Comparison of ENCODE assay signal across 15 cellular contexts in genomic region chr2:160242863-160243552, GRCh38. TPM values are rescaled to one million over a fixed set of nuclear protein-coding genes. Genes with fewer than 3 reads are reported as not detected.
DNase-seq lines count a peak whose midpoint lies in the region; ATAC-seq and TF ChIP-seq lines count a peak whose summit lies in the region.
"Had no signal": no experiment of that assay in that cellular context is flagged by ENCODE, and none has a peak within 500 bp of the region (broad histone marks: within the 10 kb centered on the region; RNA-seq: fewer than 3 reads in every experiment).

No MANE protein-coding gene starts in this region.

- H3K27ac ChIP-seq in duodenal mucosa (ENCODE audit: low read depth, low read length), result peak overlapping the region; percentile 15

- H3K27me3 Mint-ChIP-seq in Calu3 (ENCODE audit: unreplicated experiment) (no peaks in the 10 kb centered on the region), nephron (ENCODE audit: low read depth) (no peaks in the 10 kb centered on the region)

- no peak overlapping the region for H3K9ac ChIP-seq in duodenal mucosa (ENCODE audit: low read depth in 1 of 2, low read length in 2 of 2)

- no TSS peak for BruUV-seq in Calu3 (replicated peaks; lab: Mats Ljungman, UMichigan)

- no peaks in the 10 kb centered on the region for H3K27me3 ChIP-seq in duodenal mucosa (ENCODE audit: control insufficient read depth in 1 of 2, insufficient read depth in 2 of 2, low read length in 2 of 2)

- TF ChIP-seq CTCF in Calu3 (IDR thresholded peaks at IDR 0.05; ENCODE audit: unreplicated experiment), result no peak
- TF ChIP-seq CTCF in nephron (IDR thresholded peaks at IDR 0.05; ENCODE audit: unreplicated experiment in 3 of 3), result no peak

- H3K9me3 Mint-ChIP-seq in Calu3 (ENCODE audit: low read depth, unreplicated experiment) (peaks cover 2% of the 10 kb centered on the region), nephron (no peaks in the 10 kb centered on the region)
- H3K9me3 Mint-ChIP-seq: activated naive CD4-positive, alpha-beta T cell treated with anti-CD3 and anti-CD28 coated beads for 36 hours; immature natural killer cell had no signal

- no peaks in the 10 kb centered on the region for H3K36me3 ChIP-seq in duodenal mucosa (ENCODE audit: control insufficient read depth in 1 of 2, insufficient read depth in 2 of 2, low read length in 2 of 2)

- no peak for DNase-seq in Calu3
- peak; percentile 74 for DNase-seq in NCI-H82 (lab: John Stamatoyannopoulos, UW)
- no peak for DNase-seq in mucosa of gallbladder (ENCODE audit: low spot score)
- no peak for DNase-seq in medulla oblongata (ENCODE audit: extremely low spot score)
- no peak for DNase-seq in NCI-H2081 (lab: John Stamatoyannopoulos, UW)
- DNase-seq: activated CD8-positive, alpha-beta memory T cell treated with anti-CD3 and anti-CD28 coated beads, Interleukin-2, amount 50 U/mL, for 4 hours; activated naive CD4-positive, alpha-beta T cell treated with anti-CD3 and anti-CD28 coated beads for 36 hours; immature natural killer cell; NCI-H1417 treated with DMSO at 0.1 percent for 48 hours; RPMI8226; T-helper 17 cell had no signal

- ATAC-seq in HG02798 (IDR thresholded peaks at IDR 0.05; ENCODE audit: poor library complexity, unreplicated experiment), result no peak
- ATAC-seq: activated CD4-positive, CD25-positive, alpha-beta regulatory T cell treated with anti-CD3 and anti-CD28 coated beads, Interleukin-2, amount 50 U/mL, for 24 hours; T-helper 17 cell had no signal

- intact Hi-C loops in Calu3 (cut with micrococcal nuclease; ENCODE audit: unreplicated experiment), result loop anchor here (5.0 kb wide), 1 partner anchor 36 kb away; no protein-coding TSS in a partner anchor

- H3K4me1 ChIP-seq in duodenal mucosa (ENCODE audit: control insufficient read depth in 1 of 2, insufficient read depth in 2 of 2, low read length in 2 of 2), result peaks cover 19 to 28% of the 10 kb centered on the region in 2 donors

- H3K4me3 Mint-ChIP-seq in Calu3 (ENCODE audit: low read depth, unreplicated experiment) (no peak overlapping the region), nephron (peak overlapping the region in 1 of 3 experiments; percentile 50)
- H3K4me3 Mint-ChIP-seq: activated naive CD4-positive, alpha-beta T cell treated with anti-CD3 and anti-CD28 coated beads for 36 hours; immature natural killer cell; T-helper 17 cell had no signal

- H3K4me1 Mint-ChIP-seq in Calu3 (ENCODE audit: low read depth, unreplicated experiment) (peaks cover 76% of the 10 kb centered on the region), nephron (peaks cover 94% of the 10 kb centered on the region)
- H3K4me1 Mint-ChIP-seq: immature natural killer cell, T-helper 17 cell had no signal

- CTCF ChIA-PET in Calu3 (lab: Charles Lee), result no interaction called here

- H3K36me3 Mint-ChIP-seq in Calu3 (ENCODE audit: insufficient read depth, unreplicated experiment), result peaks cover 17% of the 10 kb centered on the region
- no peaks in the 10 kb centered on the region for H3K36me3 Mint-ChIP-seq in nephron (ENCODE audit: low read depth)
- H3K36me3 Mint-ChIP-seq: immature natural killer cell had no signal

- no peaks in the 10 kb centered on the region for H3K9me3 ChIP-seq in duodenal mucosa (ENCODE audit: control insufficient read depth in 1 of 2, low read length in 2 of 2)

- H3K4me3 ChIP-seq in duodenal mucosa (ENCODE audit: low read depth in 1 of 2, low read length in 2 of 2), result no peak overlapping the region

- peak overlapping the region; percentile 93 for H3K27ac Mint-ChIP-seq in Calu3 (ENCODE audit: unreplicated experiment)
- H3K27ac Mint-ChIP-seq in nephron, result peak overlapping the region; percentile 52 to 88 (median 77)
- H3K27ac Mint-ChIP-seq: activated naive CD4-positive, alpha-beta T cell treated with anti-CD3 and anti-CD28 coated beads for 36 hours; immature natural killer cell; T-helper 17 cell had no signal

RNA-seq across cellular contexts. Expression of gene ITGB6, which starts 42.9 kb away (rescaled TPM):
- total RNA-seq in Calu3 (2022) (50.0 and 84.8 TPM in 2 replicates), mucosa of gallbladder (48.8 TPM)
- total RNA-seq: activated naive CD4-positive, alpha-beta T cell treated with anti-CD3 and anti-CD28 coated beads for 36 hours; T-helper 17 cell had no signal
